Comparison of ENCODE assay signal across 7 cellular contexts in genomic region chr16:20910781-20911321, GRCh38. TPM values are rescaled to one million over a fixed set of nuclear protein-coding genes. Genes with fewer than 3 reads are reported as not detected.
DNase-seq lines count a peak whose midpoint lies in the region; ATAC-seq and TF ChIP-seq lines count a peak whose summit lies in the region.

No MANE protein-coding gene starts in this region.

- no peak for TF ChIP-seq CTCF in CD4-positive, alpha-beta T cell (IDR thresholded peaks at IDR 0.05)

- H3K27me3 ChIP-seq in subcutaneous abdominal adipose tissue (ENCODE audit: control insufficient read depth in 5 of 5, insufficient read depth in 4 of 5, low read length in 5 of 5) = no peaks in the 10 kb centered on the region
- H3K27me3 ChIP-seq in CD4-positive, alpha-beta T cell (ENCODE audit: control insufficient read depth, insufficient read depth, low read length) = no peaks in the 10 kb centered on the region

- H3K4me3 Mint-ChIP-seq in activated CD8-positive, alpha-beta T cell treated with anti-CD3 and anti-CD28 coated beads, Interleukin-2, amount 10 ng/mL, durations not matched to agents 7 days and 5 days = peak overlapping the region; percentile 48
- no peak overlapping the region for H3K4me3 Mint-ChIP-seq in CD4-positive, alpha-beta T cell

- no peaks in the 10 kb centered on the region for H3K9me3 Mint-ChIP-seq in activated CD8-positive, alpha-beta T cell treated with anti-CD3 and anti-CD28 coated beads, Interleukin-2, amount 10 ng/mL, durations not matched to agents 7 days and 5 days (ENCODE audit: insufficient read depth)
- no peaks in the 10 kb centered on the region for H3K9me3 Mint-ChIP-seq in CD4-positive, alpha-beta T cell

- H3K27me3 Mint-ChIP-seq in activated CD8-positive, alpha-beta T cell treated with anti-CD3 and anti-CD28 coated beads, Interleukin-2, amount 10 ng/mL, durations not matched to agents 7 days and 5 days (ENCODE audit: low read depth) = no peaks in the 10 kb centered on the region
- no peaks in the 10 kb centered on the region for H3K27me3 Mint-ChIP-seq in CD4-positive, alpha-beta T cell

- no peak for TF ChIP-seq POLR2A in erythroblast (IDR thresholded peaks at IDR 0.05; ENCODE audit: low read length)

- H3K36me3 Mint-ChIP-seq in activated CD8-positive, alpha-beta T cell treated with anti-CD3 and anti-CD28 coated beads, Interleukin-2, amount 10 ng/mL, durations not matched to agents 7 days and 5 days (ENCODE audit: low read depth) = peaks cover 35% of the 10 kb centered on the region
- peaks cover 4% of the 10 kb centered on the region for H3K36me3 Mint-ChIP-seq in CD4-positive, alpha-beta T cell (ENCODE audit: low read depth)

- no peaks in the 10 kb centered on the region for H3K9me3 ChIP-seq in subcutaneous abdominal adipose tissue (ENCODE audit: control insufficient read depth in 5 of 5, low read length in 5 of 5)
- H3K9me3 ChIP-seq in CD4-positive, alpha-beta T cell (ENCODE audit: control insufficient read depth, low read length) = no peaks in the 10 kb centered on the region

- peak overlapping the region; percentile 79 for H3K27ac Mint-ChIP-seq in activated CD8-positive, alpha-beta T cell treated with anti-CD3 and anti-CD28 coated beads, Interleukin-2, amount 10 ng/mL, durations not matched to agents 7 days and 5 days
- no peak overlapping the region for H3K27ac Mint-ChIP-seq in CD4-positive, alpha-beta T cell

- ATAC-seq in activated CD8-positive, alpha-beta T cell treated with anti-CD3 and anti-CD28 coated beads, Interleukin-2, amount 10 ng/mL, durations not matched to agents 7 days and 5 days = peak; percentile 66
- peak; percentile 61 to 76 for ATAC-seq in left cardiac atrium
- no peak for ATAC-seq in CD4-positive, alpha-beta T cell (ENCODE audit: poor library complexity)

- POLR2A ChIA-PET in activated CD8-positive, alpha-beta T cell treated with anti-CD3 and anti-CD28 coated beads, Interleukin-2, amount 10 ng/mL, durations not matched to agents 7 days and 5 days (lab: Charles Lee) = interaction anchor here (0.7 to 1.2 kb wide), 3 partner anchors 11 to 169 kb away, joined by 3 to 5 read pairs (median 3); partner anchors contain the start of genes DCUN1D3, ERI2, REXO5 and THUMPD1
- POLR2A ChIA-PET in CD4-positive, alpha-beta T cell (lab: Charles Lee) = no interaction called here

- intact Hi-C loops in left cardiac atrium (cut with DNase I) = no loop called here
- intact Hi-C loops in CD4-positive, alpha-beta T cell (cut with DNase I, micrococcal nuclease) = no loop called here

- DNase-seq in KG1 (lab: John Stamatoyannopoulos, UW) = peak; percentile 8
- DNase-seq in activated CD8-positive, alpha-beta T cell treated with anti-CD3 and anti-CD28 coated beads, Interleukin-2, amount 10 ng/mL, durations not matched to agents 7 days and 5 days = no peak
- no peak for DNase-seq in left cardiac atrium
- DNase-seq in stimulated activated CD4-positive, alpha-beta T cell treated with anti-CD3 and anti-CD28 coated beads, Interleukin-4, amount 100 ng/mL, for 24 hours = no peak
- no peak for DNase-seq in erythroblast (lab: John Stamatoyannopoulos, UW)
- DNase-seq in CD4-positive, alpha-beta T cell = no peak

- CTCF ChIA-PET in activated CD8-positive, alpha-beta T cell treated with anti-CD3 and anti-CD28 coated beads, Interleukin-2, amount 10 ng/mL, durations not matched to agents 7 days and 5 days (lab: Charles Lee) = interaction anchor here (1.5 to 3.6 kb wide), 2 partner anchors 27 to 61 kb away, joined by 4 to 14 read pairs; no protein-coding TSS in a partner anchor
- CTCF ChIA-PET in CD4-positive, alpha-beta T cell (lab: Charles Lee) = no interaction called here

- peaks cover 25 to 78% (median 70%) of the 10 kb centered on the region in 5 donors for H3K4me1 ChIP-seq in subcutaneous abdominal adipose tissue (ENCODE audit: control insufficient read depth in 5 of 5, insufficient read depth in 5 of 5, low read length in 5 of 5)

- H3K4me1 Mint-ChIP-seq in activated CD8-positive, alpha-beta T cell treated with anti-CD3 and anti-CD28 coated beads, Interleukin-2, amount 10 ng/mL, durations not matched to agents 7 days and 5 days (ENCODE audit: low read depth) = peaks cover 63% of the 10 kb centered on the region
- H3K4me1 Mint-ChIP-seq in CD4-positive, alpha-beta T cell (ENCODE audit: low read depth) = peaks cover 13% of the 10 kb centered on the region

- no peaks in the 10 kb centered on the region for H3K36me3 ChIP-seq in subcutaneous abdominal adipose tissue (ENCODE audit: control insufficient read depth in 5 of 5, insufficient read depth in 5 of 5, low read length in 5 of 5)

- peak overlapping the region; percentile 97 for H3K27ac ChIP-seq in subcutaneous abdominal adipose tissue (ENCODE audit: low read depth, low read length)
- H3K27ac ChIP-seq in CD4-positive, alpha-beta T cell (ENCODE audit: low read depth, low read length) = no peak overlapping the region

- peak overlapping the region in 4 of 5 donors; percentile 11 to 79 (median 44) for H3K9ac ChIP-seq in subcutaneous abdominal adipose tissue (ENCODE audit: low read length in 5 of 5)

- H3K4me3 ChIP-seq in subcutaneous abdominal adipose tissue (ENCODE audit: low read depth in 1 of 5, low read length in 5 of 5) = no peak overlapping the region

RNA-seq across cellular contexts. Expression of gene LYRM1, which starts 10.3 kb away (rescaled TPM):
- 10 to 100 TPM; 27.5 to 28.0 TPM for total RNA-seq in activated CD8-positive, alpha-beta T cell treated with anti-CD3 and anti-CD28 coated beads, Interleukin-2, amount 10 ng/mL, durations not matched to agents 7 days and 5 days
- 10 to 100 TPM; 32.6 TPM for total RNA-seq in left cardiac atrium
- 10 to 100 TPM; 13.3 to 14.0 TPM for total RNA-seq in CD4-positive, alpha-beta T cell

RNA-seq across cellular contexts. Expression of gene DCUN1D3, which starts 10.7 kb away (rescaled TPM):
- 10 to 100 TPM in 1 of 2 experiments, 1 to 10 TPM in 1; 10.0 to 10.7 TPM for total RNA-seq in activated CD8-positive, alpha-beta T cell treated with anti-CD3 and anti-CD28 coated beads, Interleukin-2, amount 10 ng/mL, durations not matched to agents 7 days and 5 days
- 10 to 100 TPM; 15.6 to 27.4 TPM for total RNA-seq in left cardiac atrium
- 1 to 10 TPM; 1.9 TPM for total RNA-seq in CD4-positive, alpha-beta T cell
